In the genomic region with DNA sequence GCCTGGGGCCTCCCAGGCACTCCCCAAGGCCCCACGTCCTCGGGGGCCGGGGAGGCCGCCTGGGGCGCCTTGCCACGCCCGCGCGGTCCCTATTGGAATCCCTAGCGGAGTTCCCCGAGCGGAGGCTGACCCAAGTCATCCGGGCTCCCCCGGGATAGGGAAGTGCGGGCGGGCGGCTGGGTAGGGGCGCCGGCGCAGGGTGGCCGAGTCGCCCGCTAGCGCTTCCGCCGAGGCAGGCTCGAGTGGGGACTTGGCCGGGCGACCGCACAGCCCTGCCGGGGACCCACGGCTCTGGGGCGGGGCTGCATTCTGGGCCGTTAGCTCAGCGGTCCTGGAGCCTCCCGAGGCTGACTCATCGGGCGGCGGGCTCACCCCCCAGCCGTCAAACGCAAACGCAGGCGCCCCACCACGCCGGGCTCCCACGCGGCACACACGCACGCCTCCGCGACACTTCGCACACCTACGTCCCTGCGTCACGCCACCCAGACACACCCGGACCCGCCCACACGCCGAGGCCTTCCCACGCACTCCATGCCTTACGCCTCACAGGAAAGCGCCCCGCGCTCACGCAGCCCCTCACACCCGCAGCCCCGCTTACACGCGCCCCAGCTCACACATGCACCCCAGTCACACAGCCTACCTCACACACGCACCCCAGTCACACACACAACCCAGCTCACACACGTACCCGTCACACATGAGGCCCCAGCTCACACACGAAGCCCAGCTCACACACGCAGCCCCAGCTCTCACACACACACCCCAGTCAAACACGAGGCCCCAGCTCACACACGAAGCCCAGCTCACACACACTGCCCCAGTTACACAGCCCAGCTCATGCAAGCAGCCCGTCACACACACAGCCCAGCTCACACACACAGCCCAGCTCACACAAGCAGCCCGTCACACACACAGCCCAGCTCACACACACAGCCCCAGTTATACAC, we compare ENCODE assay signal across 8 cellular contexts. TPM values are rescaled to one million over a fixed set of nuclear protein-coding genes. Genes with fewer than 3 reads are reported as not detected.
DNase-seq lines count a peak whose midpoint lies in the region; ATAC-seq and TF ChIP-seq lines count a peak whose summit lies in the region.

No MANE protein-coding gene starts in this region.

- H3K9me3 Mint-ChIP-seq in T-helper 2 cell treated with Interferon-gamma antibody and Interleukin-4, amounts not matched to agents 5 μg/mL and 100 μg/mL, for 36 hours, result no peaks in the 10 kb centered on the region

- intact Hi-C loops in vagina (cut with DNase I), result no loop called here

- H3K4me1 ChIP-seq in vagina, result peaks cover 89% of the 10 kb centered on the region

- H3K27me3 ChIP-seq in vagina, result no peaks in the 10 kb centered on the region

- H3K36me3 Mint-ChIP-seq in T-helper 2 cell treated with Interferon-gamma antibody and Interleukin-4, amounts not matched to agents 5 μg/mL and 100 μg/mL, for 36 hours (ENCODE audit: low read depth), result no peaks in the 10 kb centered on the region

- peak overlapping the region; percentile 98 for H3K27ac ChIP-seq in vagina

- peak overlapping the region; percentile 3 for H3K27ac Mint-ChIP-seq in T-helper 2 cell treated with Interferon-gamma antibody and Interleukin-4, amounts not matched to agents 5 μg/mL and 100 μg/mL, for 36 hours

- peak overlapping the region; percentile 77 for H3K4me3 Mint-ChIP-seq in T-helper 2 cell treated with Interferon-gamma antibody and Interleukin-4, amounts not matched to agents 5 μg/mL and 100 μg/mL, for 36 hours

- H3K4me3 ChIP-seq in retinal pigment epithelial cell (ENCODE audit: low read length) (peak overlapping the region; percentile 71), vagina (peak overlapping the region; percentile 81 to 94)

- H3K4me1 Mint-ChIP-seq in T-helper 2 cell treated with Interferon-gamma antibody and Interleukin-4, amounts not matched to agents 5 μg/mL and 100 μg/mL, for 36 hours (ENCODE audit: low read depth), result peaks cover 19% of the 10 kb centered on the region

- no peaks in the 10 kb centered on the region for H3K9me3 ChIP-seq in vagina

- TF ChIP-seq CTCF in retinal pigment epithelial cell (conservative IDR thresholded peaks at IDR 0.05; ENCODE audit: low read depth, low read length), result no peak
- no peak for TF ChIP-seq CTCF in vagina (IDR thresholded peaks at IDR 0.05)

- ATAC-seq in GM21515 (IDR thresholded peaks at IDR 0.05; ENCODE audit: unreplicated experiment), result no peak

- no peaks in the 10 kb centered on the region for H3K36me3 ChIP-seq in vagina

- DNase-seq in DMS53 (lab: John Stamatoyannopoulos, UW), result peak; percentile 72
- DNase-seq in DMS53 treated with DMSO at 0.1 percent for 48 hours (lab: John Stamatoyannopoulos, UW; ENCODE audit: unreplicated experiment), result no peak
- DNase-seq in T-helper 2 cell treated with Interferon-gamma antibody and Interleukin-4, amounts not matched to agents 5 μg/mL and 100 μg/mL, for 36 hours (ENCODE audit: low spot score), result peak; percentile 72
- peak in 35 of 56 donors; percentile 33 to 83 (median 63) for DNase-seq in amygdala (lab: John Stamatoyannopoulos, UW)
- peak; percentile 87 for DNase-seq in hepatic stellate cell (ENCODE audit: low spot score)
- no peak for DNase-seq in retinal pigment epithelial cell (ENCODE audit: low read depth)
- DNase-seq in vagina (ENCODE audit: extremely low spot score in 2 of 2), result peak in 1 of 2 donors; percentile 93

- TF ChIP-seq POLR2A in vagina (IDR thresholded peaks at IDR 0.05), result peak in 1 of 2 donors; percentile 59

- peaks cover 44% of the 10 kb centered on the region for H3K27me3 Mint-ChIP-seq in T-helper 2 cell treated with Interferon-gamma antibody and Interleukin-4, amounts not matched to agents 5 μg/mL and 100 μg/mL, for 36 hours (ENCODE audit: low read depth)

RNA-seq across cellular contexts. Expression of gene PHLDB1, which starts 1.1 kb away (rescaled TPM):
- total RNA-seq in vagina, result 119 TPM

RNA-seq across cellular contexts. Expression of gene ARCN1, which starts 36.3 kb away (rescaled TPM):
- 78.6 TPM for total RNA-seq in vagina

RNA-seq across cellular contexts. Expression of gene IFT46, which starts 42.8 kb away (rescaled TPM):
- 30.0 TPM for total RNA-seq in vagina

Comparison
In these comparisons a context has a peak if more than half of its experiments do, and no peak if none do; other contexts are left out.
1. DNase-seq: peak in DMS53 (single experiment), T-helper 2 cell treated with Interferon-gamma antibody and Interleukin-4, amounts not matched to agents 5 μg/mL and 100 μg/mL, for 36 hours (single experiment), amygdala (35 of 56) and hepatic stellate cell (single experiment); none in DMS53 treated with DMSO at 0.1 percent for 48 hours (single experiment) and retinal pigment epithelial cell (single experiment).